ENCODE assay signal across 8 cellular contexts in genomic region chr13:30464496-30465351, GRCh38. TPM values are rescaled to one million over a fixed set of nuclear protein-coding genes. Genes with fewer than 3 reads are reported as not detected.
DNase-seq lines count a peak whose midpoint lies in the region; ATAC-seq and TF ChIP-seq lines count a peak whose summit lies in the region.

No MANE protein-coding gene starts in this region.

- H3K79me2 ChIP-seq in KMS-11 (ENCODE audit: insufficient read depth, low read depth): peaks cover 28% of the 10 kb centered on the region

- no peaks in the 10 kb centered on the region for H3K9me3 ChIP-seq in heart left ventricle
- no peaks in the 10 kb centered on the region for H3K9me3 ChIP-seq in upper lobe of left lung

- 0 to 1% (median 1%) methylated on average over 12 to 137 of the region's 139 CpGs for WGBS in heart left ventricle, 4 donors
- 3% methylated on average over 12 of the region's 139 CpGs; no CpG with 5 or more reads in 1 of the 2 donors for WGBS in upper lobe of left lung, 2 donors

- peak overlapping the region; percentile 96 for H3K4me3 Mint-ChIP-seq in activated naive CD8-positive, alpha-beta T cell treated with anti-CD3 and anti-CD28 coated beads, Interleukin-2, amount 50 U/mL, for 24 hours

- ATAC-seq in GM21576 (IDR thresholded peaks at IDR 0.05; ENCODE audit: unreplicated experiment) (peak; percentile 25), SK-N-SH treated with all-trans-retinoic acid at 6 μM for 48 hours (peak; percentile 10), heart left ventricle (peak; percentile 31 to 80 (median 70)), upper lobe of left lung (ENCODE audit: low FRiP score in 2 of 2) (peak; percentile 86 to 87)
- peak; percentile 45 for ATAC-seq in activated naive CD8-positive, alpha-beta T cell treated with anti-CD3 and anti-CD28 coated beads, Interleukin-2, amount 50 U/mL, for 24 hours

- peaks cover 43% of the 10 kb centered on the region for H3K4me1 Mint-ChIP-seq in activated naive CD8-positive, alpha-beta T cell treated with anti-CD3 and anti-CD28 coated beads, Interleukin-2, amount 50 U/mL, for 24 hours

- H3K27ac Mint-ChIP-seq in activated naive CD8-positive, alpha-beta T cell treated with anti-CD3 and anti-CD28 coated beads, Interleukin-2, amount 50 U/mL, for 24 hours: peak overlapping the region; percentile 97

- H3K4me3 ChIP-seq in KMS-11 (IDR thresholded peaks at IDR 0.05; ENCODE audit: insufficient read depth, low read depth, low read length): no peak overlapping the region
- H3K4me3 ChIP-seq in heart left ventricle: peak overlapping the region; percentile 53 to 99 (median 74)
- H3K4me3 ChIP-seq in upper lobe of left lung: peak overlapping the region; percentile 49 to 88 (median 77)

- H3K36me3 ChIP-seq in KMS-11 (ENCODE audit: insufficient read depth): peaks cover 10% of the 10 kb centered on the region; the same call in 1 of the 2 replicates
- peaks cover 0 to 30% (median 21%) of the 10 kb centered on the region in 9 donors for H3K36me3 ChIP-seq in heart left ventricle
- peaks cover 0 to 21% (median 6%) of the 10 kb centered on the region in 4 donors for H3K36me3 ChIP-seq in upper lobe of left lung

- no peak for TF ChIP-seq EP300 in upper lobe of left lung (IDR thresholded peaks at IDR 0.05)

- peak overlapping the region; percentile 82; the same call in 1 of the 2 replicates for H3K4me2 ChIP-seq in KMS-11

- H3K4me1 ChIP-seq in KMS-11 (ENCODE audit: low read depth, poor library complexity, severe bottlenecking): peaks cover 34% of the 10 kb centered on the region
- H3K4me1 ChIP-seq in heart left ventricle: peaks cover 2 to 39% (median 30%) of the 10 kb centered on the region in 12 donors
- peaks cover 18 to 29% (median 26%) of the 10 kb centered on the region in 4 donors for H3K4me1 ChIP-seq in upper lobe of left lung

- H3K9me3 Mint-ChIP-seq in activated naive CD8-positive, alpha-beta T cell treated with anti-CD3 and anti-CD28 coated beads, Interleukin-2, amount 50 U/mL, for 24 hours: no peaks in the 10 kb centered on the region

- peak overlapping the region; percentile 90 for H3K27ac ChIP-seq in KMS-11
- peak overlapping the region; percentile 97 to 100 (median 98) for H3K27ac ChIP-seq in heart left ventricle
- H3K27ac ChIP-seq in upper lobe of left lung: peak overlapping the region; percentile 95 to 100 (median 98)

- peak; percentile 30 for DNase-seq in DMS79 treated with DMSO at 0.1 percent for 48 hours (lab: John Stamatoyannopoulos, UW)
- DNase-seq in activated naive CD8-positive, alpha-beta T cell treated with anti-CD3 and anti-CD28 coated beads, Interleukin-2, amount 50 U/mL, for 24 hours: peak; percentile 75
- peak; percentile 78 to 90 (median 87) for DNase-seq in heart left ventricle
- peak; percentile 58 to 95 (median 76) for DNase-seq in posterior cingulate gyrus
- DNase-seq in upper lobe of left lung: peak; percentile 63 to 95

- H3K27me3 Mint-ChIP-seq in activated naive CD8-positive, alpha-beta T cell treated with anti-CD3 and anti-CD28 coated beads, Interleukin-2, amount 50 U/mL, for 24 hours: peaks cover 5% of the 10 kb centered on the region

- no peaks in the 10 kb centered on the region for H3K27me3 ChIP-seq in KMS-11 (ENCODE audit: insufficient read depth, low read depth)
- no peaks in the 10 kb centered on the region for H3K27me3 ChIP-seq in heart left ventricle
- no peaks in the 10 kb centered on the region for H3K27me3 ChIP-seq in upper lobe of left lung

- TF ChIP-seq POLR2A in heart left ventricle (IDR thresholded peaks at IDR 0.05) (no peak), upper lobe of left lung (IDR thresholded peaks at IDR 0.05) (peak in 3 of 4 donors; percentile 57 to 80 (median 67))

- H4K20me1 ChIP-seq in KMS-11 (ENCODE audit: insufficient read depth): no peaks in the 10 kb centered on the region

- H3K36me3 Mint-ChIP-seq in activated naive CD8-positive, alpha-beta T cell treated with anti-CD3 and anti-CD28 coated beads, Interleukin-2, amount 50 U/mL, for 24 hours (ENCODE audit: low read depth): peaks cover 33% of the 10 kb centered on the region

- H2AFZ ChIP-seq in KMS-11 (ENCODE audit: low read depth): no peak overlapping the region

- intact Hi-C loops in heart left ventricle (cut with DNase I): loop anchor here (1.0 to 10.0 kb wide), 23 partner anchors 42 to 612 kb away; partner anchors contain the start of genes USPL1 (in 8 of the 10), UBE2L5 (in 4 of the 10), KATNAL1 (in 2 of the 10) and UBL3 (in 1 of the 10)
- intact Hi-C loops in posterior cingulate gyrus (cut with DNase I): loop anchor here (1.0 to 10.0 kb wide), 8 partner anchors 42 to 340 kb away; partner anchors contain the start of genes KATNAL1, UBE2L5 and USPL1

- peak overlapping the region; percentile 91 for H3K9ac ChIP-seq in KMS-11

- no peak for TF ChIP-seq CTCF in KMS-11 (conservative IDR thresholded peaks at IDR 0.05; ENCODE audit: low read depth, low read length)
- no peak for TF ChIP-seq CTCF in heart left ventricle (IDR thresholded peaks at IDR 0.05)
- peak in 2 of 6 experiments; percentile 37 to 40 for TF ChIP-seq CTCF in upper lobe of left lung (IDR thresholded peaks at IDR 0.05)

TF ChIP-seq in SK-N-SH treated with all-trans-retinoic acid at 6 μM for 48 hours, 23 proteins besides CTCF, POLR2A, EP300 and RAD21:
- no peak for TF ChIP-seq POU6F1 (CRISPR knock-in tag; IDR thresholded peaks at IDR 0.05; ENCODE audit: borderline replicate concordance, low read depth)
- no peak for TF ChIP-seq RARB (CRISPR knock-in tag; IDR thresholded peaks at IDR 0.05)
- TF ChIP-seq, protein P1, sequence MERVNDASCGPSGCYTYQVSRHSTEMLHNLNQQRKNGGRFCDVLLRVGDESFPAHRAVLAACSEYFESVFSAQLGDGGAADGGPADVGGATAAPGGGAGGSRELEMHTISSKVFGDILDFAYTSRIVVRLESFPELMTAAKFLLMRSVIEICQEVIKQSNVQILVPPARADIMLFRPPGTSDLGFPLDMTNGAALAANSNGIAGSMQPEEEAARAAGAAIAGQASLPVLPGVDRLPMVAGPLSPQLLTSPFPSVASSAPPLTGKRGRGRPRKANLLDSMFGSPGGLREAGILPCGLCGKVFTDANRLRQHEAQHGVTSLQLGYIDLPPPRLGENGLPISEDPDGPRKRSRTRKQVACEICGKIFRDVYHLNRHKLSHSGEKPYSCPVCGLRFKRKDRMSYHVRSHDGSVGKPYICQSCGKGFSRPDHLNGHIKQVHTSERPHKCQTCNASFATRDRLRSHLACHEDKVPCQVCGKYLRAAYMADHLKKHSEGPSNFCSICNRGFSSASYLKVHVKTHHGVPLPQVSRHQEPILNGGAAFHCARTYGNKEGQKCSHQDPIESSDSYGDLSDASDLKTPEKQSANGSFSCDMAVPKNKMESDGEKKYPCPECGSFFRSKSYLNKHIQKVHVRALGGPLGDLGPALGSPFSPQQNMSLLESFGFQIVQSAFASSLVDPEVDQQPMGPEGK (CRISPR knock-in tag; IDR thresholded peaks at IDR 0.05; ENCODE audit: borderline replicate concordance): no peak
- TF ChIP-seq OSR1 (CRISPR knock-in tag; IDR thresholded peaks at IDR 0.05): no peak
- TF ChIP-seq TOX (CRISPR knock-in tag; IDR thresholded peaks at IDR 0.05; ENCODE audit: borderline replicate concordance): no peak
- no peak for TF ChIP-seq ZC3H10 (CRISPR knock-in tag; IDR thresholded peaks at IDR 0.05)
- TF ChIP-seq CSDC2 (CRISPR knock-in tag; IDR thresholded peaks at IDR 0.05): 0 out of 2 replicates have a peak, but pooled peaks have one; percentile 48
- TF ChIP-seq GLIS3 (CRISPR knock-in tag; IDR thresholded peaks at IDR 0.05): no peak
- 0 out of 2 replicates have a peak, but pooled peaks have one; percentile 27 for TF ChIP-seq TSHZ2 (CRISPR knock-in tag; IDR thresholded peaks at IDR 0.05)
TF ChIP-seq in SK-N-SH treated with all-trans-retinoic acid at 6 μM for 48 hours: peak in this region for 2.

RNA-seq across cellular contexts. Expression of gene HMGB1, which starts 1.0 kb away (rescaled TPM):
- total RNA-seq in heart left ventricle (100 to 1,000 TPM; 137 to 215 (median 164) TPM), upper lobe of left lung (100 to 1,000 TPM; 124 to 300 (median 195) TPM)
- 100 to 1,000 TPM; 236 to 361 TPM for polyA plus RNA-seq in heart left ventricle

RNA-seq across cellular contexts. Expression of gene UBE2L5, which starts 42.4 kb away (rescaled TPM):
- under 1 TPM in 1 of 9 donors, not detected in 8; 0.32 TPM for total RNA-seq in heart left ventricle
- polyA plus RNA-seq in heart left ventricle: not detected
- total RNA-seq in upper lobe of left lung: not detected

Comparison
In these comparisons a context has a peak if more than half of its experiments do, and no peak if none do; other contexts are left out.
1. DNase-seq: peak in every context shown above with its lines; median percentile 87 in heart left ventricle; 79 in upper lobe of left lung; 76 in posterior cingulate gyrus; 75 in activated naive CD8-positive, alpha-beta T cell treated with anti-CD3 and anti-CD28 coated beads, Interleukin-2, amount 50 U/mL, for 24 hours; 30 in DMS79 treated with DMSO at 0.1 percent for 48 hours.
2. ATAC-seq: peak in every context shown above with its lines; median percentile 86 in upper lobe of left lung; 70 in heart left ventricle; 45 in activated naive CD8-positive, alpha-beta T cell treated with anti-CD3 and anti-CD28 coated beads, Interleukin-2, amount 50 U/mL, for 24 hours; 25 in GM21576; 10 in SK-N-SH treated with all-trans-retinoic acid at 6 μM for 48 hours.
3. POLR2A ChIP-seq: peak in upper lobe of left lung (3 of 4); none in heart left ventricle (0 of 2).
4. Peak in every context shown above with its lines, with median percentiles within 50 percentile points of each other: H3K27ac ChIP-seq.